ENCODE assay signal across 10 cellular contexts in the genomic region with DNA sequence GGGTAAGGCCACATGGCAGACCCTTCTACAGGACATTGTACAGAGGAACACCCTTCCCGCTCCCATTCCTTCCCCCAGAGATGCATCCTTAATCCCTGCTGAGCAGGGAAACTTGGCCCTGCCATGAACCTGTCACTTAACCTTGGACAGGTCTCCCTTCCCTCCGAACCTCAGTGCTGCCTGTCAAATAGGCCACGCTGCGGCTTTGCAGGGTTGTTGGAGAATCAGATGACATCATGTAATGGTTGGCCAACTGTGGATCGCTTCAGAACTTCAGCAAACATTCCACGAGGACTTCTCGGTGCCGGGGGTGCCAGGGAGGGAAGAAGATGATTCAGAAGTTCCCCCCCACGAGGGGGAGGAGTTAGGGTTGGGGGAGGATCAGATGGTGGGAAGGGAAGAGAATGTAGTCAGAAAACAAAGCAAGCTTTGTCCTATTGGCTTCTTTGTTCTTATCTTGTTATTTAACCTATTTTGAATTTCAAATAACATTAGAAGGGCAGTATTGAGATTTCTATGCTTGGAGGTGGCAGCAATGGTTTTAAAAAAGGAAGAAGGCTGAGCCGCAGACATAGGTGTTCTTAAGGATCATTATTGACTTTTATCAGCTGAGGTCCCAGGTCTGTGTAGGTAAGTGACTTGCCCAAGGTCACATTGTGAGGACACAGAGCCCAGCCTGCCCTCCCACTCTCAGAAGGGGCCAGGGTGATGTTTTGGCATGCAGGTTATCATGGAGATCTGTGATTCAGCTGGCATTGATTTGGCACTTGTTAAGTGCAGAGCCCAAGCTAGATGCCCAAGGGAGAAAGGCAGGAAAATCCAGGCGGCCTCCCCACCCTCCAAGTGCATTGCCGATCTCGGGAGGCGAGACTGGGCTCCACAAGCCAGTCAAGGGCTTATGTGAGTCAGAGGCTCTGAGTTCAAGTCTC. TPM values are rescaled to one million over a fixed set of nuclear protein-coding genes. Genes with fewer than 3 reads are reported as not detected.
DNase-seq lines count a peak whose midpoint lies in the region; ATAC-seq and TF ChIP-seq lines count a peak whose summit lies in the region.
"Had no signal": no experiment of that assay in that cellular context is flagged by ENCODE, and none has a peak within 500 bp of the region (broad histone marks: within the 10 kb centered on the region; RNA-seq: fewer than 3 reads in every experiment).

No MANE protein-coding gene starts in this region.

- H3K27ac Mint-ChIP-seq in endothelial cell (ENCODE audit: unreplicated experiment) = peak overlapping the region; percentile 26
- no peak overlapping the region for H3K27ac Mint-ChIP-seq in activated T-helper 17 cell treated with anti-CD3 and anti-CD28 coated beads, Interleukin-2, amount 50 U/mL, for 72 hours

- peak overlapping the region; percentile 47 to 92 for H3K9ac ChIP-seq in mucosa of rectum (ENCODE audit: low read depth in 1 of 2, low read length in 2 of 2)

- peak; percentile 89 for DNase-seq in MG63
- DNase-seq in endothelial cell (ENCODE audit: low spot score) = no peak
- DNase-seq in H7 = no peak
- no peak for DNase-seq in activated T-cell treated with anti-CD3 and anti-CD28 coated beads, Interleukin-2, amount 50 U/mL, for 1 hour
- DNase-seq: GF-D8 had no signal

- H3K9me3 ChIP-seq in MG63 (no peaks in the 10 kb centered on the region), mucosa of rectum (ENCODE audit: control insufficient read depth in 2 of 2, low read length in 2 of 2) (no peaks in the 10 kb centered on the region)

- TF ChIP-seq CTCF in 22Rv1 (IDR thresholded peaks at IDR 0.05) (no peak), endothelial cell (IDR thresholded peaks at IDR 0.05; ENCODE audit: unreplicated experiment) (no peak)

- H3K36me3 ChIP-seq in MG63 = peaks cover 73% of the 10 kb centered on the region
- peaks cover 16 to 17% of the 10 kb centered on the region in 2 donors for H3K36me3 ChIP-seq in mucosa of rectum (ENCODE audit: control insufficient read depth in 2 of 2, insufficient read depth in 2 of 2, low read length in 2 of 2)
- peaks cover 5% of the 10 kb centered on the region for H3K36me3 ChIP-seq in H7 (replicated peaks; ENCODE audit: control insufficient read depth, insufficient read depth, low read length)

- peaks cover 5% of the 10 kb centered on the region for H3K27me3 Mint-ChIP-seq in endothelial cell (ENCODE audit: unreplicated experiment)
- H3K27me3 Mint-ChIP-seq in activated T-helper 17 cell treated with anti-CD3 and anti-CD28 coated beads, Interleukin-2, amount 50 U/mL, for 72 hours = peaks cover 42% of the 10 kb centered on the region

- H3K36me3 Mint-ChIP-seq in endothelial cell (ENCODE audit: low read depth, unreplicated experiment) = peaks cover 7% of the 10 kb centered on the region
- H3K36me3 Mint-ChIP-seq in activated T-helper 17 cell treated with anti-CD3 and anti-CD28 coated beads, Interleukin-2, amount 50 U/mL, for 72 hours (ENCODE audit: low read depth) = peaks cover 7% of the 10 kb centered on the region

- H3K4me3 ChIP-seq in MG63 = peak overlapping the region; percentile 99
- peak overlapping the region; percentile 4 to 28 for H3K4me3 ChIP-seq in mucosa of rectum (ENCODE audit: low read length in 2 of 2)
- no peak overlapping the region for H3K4me3 ChIP-seq in H7 (ENCODE audit: insufficient read depth, low read depth, low read length)

- peaks cover 32% of the 10 kb centered on the region for H3K4me1 Mint-ChIP-seq in endothelial cell (ENCODE audit: unreplicated experiment)
- H3K4me1 Mint-ChIP-seq in activated T-helper 17 cell treated with anti-CD3 and anti-CD28 coated beads, Interleukin-2, amount 50 U/mL, for 72 hours = peaks cover 13% of the 10 kb centered on the region

- no peak for ATAC-seq in activated T-helper 17 cell treated with anti-CD3 and anti-CD28 coated beads, Interleukin-2, amount 50 U/mL, for 72 hours (replicated peaks)
- ATAC-seq in GM21723 (IDR thresholded peaks at IDR 0.05; ENCODE audit: unreplicated experiment) = no peak

- no peaks in the 10 kb centered on the region for H3K9me3 Mint-ChIP-seq in endothelial cell (ENCODE audit: unreplicated experiment)
- no peaks in the 10 kb centered on the region for H3K9me3 Mint-ChIP-seq in activated T-helper 17 cell treated with anti-CD3 and anti-CD28 coated beads, Interleukin-2, amount 50 U/mL, for 72 hours
- H3K9me3 Mint-ChIP-seq: T-helper 1 cell treated with Interleukin-12 subunit alpha and Interleukin-12 subunit beta and Interleukin-4 antibody, amounts not matched to agents 30 μg/mL and 1 μg/mL, for 36 hours had no signal

- peak overlapping the region; percentile 86 for H3K27ac ChIP-seq in 22Rv1
- peak overlapping the region; percentile 92 to 95 for H3K27ac ChIP-seq in mucosa of rectum (ENCODE audit: low read depth in 2 of 2, low read length in 2 of 2)

- H3K4me3 Mint-ChIP-seq in endothelial cell (ENCODE audit: unreplicated experiment) = peak overlapping the region; percentile 26
- H3K4me3 Mint-ChIP-seq in activated T-helper 17 cell treated with anti-CD3 and anti-CD28 coated beads, Interleukin-2, amount 50 U/mL, for 72 hours = no peak overlapping the region
- H3K4me3 Mint-ChIP-seq: T-helper 1 cell treated with Interleukin-12 subunit alpha and Interleukin-12 subunit beta and Interleukin-4 antibody, amounts not matched to agents 30 μg/mL and 1 μg/mL, for 36 hours had no signal

- H3K27me3 ChIP-seq in MG63 (no peaks in the 10 kb centered on the region), mucosa of rectum (ENCODE audit: control insufficient read depth in 2 of 2, insufficient read depth in 2 of 2, low read length in 2 of 2) (peaks cover 0 to 2% of the 10 kb centered on the region in 2 donors), H7 (ENCODE audit: control insufficient read depth, insufficient read depth, low read length) (peaks cover 8% of the 10 kb centered on the region)

- peaks cover 59 to 65% of the 10 kb centered on the region in 2 donors for H3K4me1 ChIP-seq in mucosa of rectum (ENCODE audit: control insufficient read depth in 2 of 2, insufficient read depth in 2 of 2, low read length in 2 of 2)

RNA-seq across cellular contexts. Expression of a gene that starts 3.1 kb away (rescaled TPM):
- 31.6 and 38.5 TPM in 2 replicates for total RNA-seq in MG63 (2014; rRNA removed; shearing (Covaris generic); ENCODE audit: low replicate concordance)
- total RNA-seq in endothelial cell (ENCODE audit: unreplicated experiment) = 51.2 TPM
- 1 to 10 TPM; 1.0 to 2.3 TPM for total RNA-seq in activated T-helper 17 cell treated with anti-CD3 and anti-CD28 coated beads, Interleukin-2, amount 50 U/mL, for 72 hours
- 13.3 and 22.5 TPM in 2 replicates for total RNA-seq in H7 (2014; rRNA removed; shearing (Covaris generic))

RNA-seq across cellular contexts. Expression of a gene that starts 16.5 kb away (rescaled TPM):
- total RNA-seq in MG63 (2014; rRNA removed; shearing (Covaris generic); ENCODE audit: low replicate concordance) = not detected in 2 replicates
- total RNA-seq in endothelial cell (ENCODE audit: unreplicated experiment) = not detected
- not detected for total RNA-seq in activated T-helper 17 cell treated with anti-CD3 and anti-CD28 coated beads, Interleukin-2, amount 50 U/mL, for 72 hours
- not detected in 2 replicates for total RNA-seq in H7 (2014; rRNA removed; shearing (Covaris generic))

RNA-seq across cellular contexts. Expression of a gene that starts 44.2 kb away (rescaled TPM):
- 17.1 and 18.9 TPM in 2 replicates for total RNA-seq in MG63 (2014; rRNA removed; shearing (Covaris generic); ENCODE audit: low replicate concordance)
- 26.0 TPM for total RNA-seq in endothelial cell (ENCODE audit: unreplicated experiment)
- total RNA-seq in activated T-helper 17 cell treated with anti-CD3 and anti-CD28 coated beads, Interleukin-2, amount 50 U/mL, for 72 hours = under 1 TPM in 1 of 2 donors, not detected in 1; 0.09 TPM
- total RNA-seq in H7 (2014; rRNA removed; shearing (Covaris generic)) = 16.5 and 18.4 TPM in 2 replicates

RNA-seq across cellular contexts. Expression of a gene that starts 45.2 kb away (rescaled TPM):
- total RNA-seq in MG63 (2014; rRNA removed; shearing (Covaris generic); ENCODE audit: low replicate concordance) = 13.8 and 33.2 TPM in 2 replicates
- total RNA-seq in endothelial cell (ENCODE audit: unreplicated experiment) = 63.6 TPM
- 10 to 100 TPM; 69.3 to 79.8 TPM for total RNA-seq in activated T-helper 17 cell treated with anti-CD3 and anti-CD28 coated beads, Interleukin-2, amount 50 U/mL, for 72 hours
- total RNA-seq in H7 (2014; rRNA removed; shearing (Covaris generic)) = 67.9 and 98.6 TPM in 2 replicates

Comparison
In these comparisons a context has a peak if more than half of its experiments do, and no peak if none do; other contexts are left out.
1. RNA of a gene that starts 44.2 kb away (total RNA-seq): 26.0 TPM in endothelial cell (single experiment), 17.1 to 18.9 TPM in MG63 and 16.5 to 18.4 TPM in H7; 0.09 TPM in activated T-helper 17 cell treated with anti-CD3 and anti-CD28 coated beads, Interleukin-2, amount 50 U/mL, for 72 hours; every median in the first group is over 10 times any median in the second.